In genomic region chr6:75243333-75244062, GRCh38 we compare ENCODE assay signal across 8 cellular contexts. TPM values are rescaled to one million over a fixed set of nuclear protein-coding genes. Genes with fewer than 3 reads are reported as not detected.
A peak's percentile ranks its signal among the peaks of the same experiment; 100 is the strongest.
DNase-seq lines count a peak whose midpoint lies in the region; ATAC-seq and TF ChIP-seq lines count a peak whose summit lies in the region.

Gene COX7A2 (minus strand): TSS chr6:75243801. CDS start chr6:75243734, 67 bp downstream.

- H3K79me2 ChIP-seq in ACC112 (ENCODE audit: control insufficient read depth, insufficient read depth, low read length, unreplicated experiment) = peaks cover 36% of the 10 kb centered on the region

- peaks cover 11% of the 10 kb centered on the region for H3K36me3 ChIP-seq in ACC112 (ENCODE audit: insufficient read depth, low read length)
- peaks cover 3% of the 10 kb centered on the region for H3K36me3 ChIP-seq in breast epithelium
- H3K36me3 ChIP-seq in iPS-18a (ENCODE audit: control insufficient read depth, low read depth, low read length) = peaks cover 15% of the 10 kb centered on the region
- peaks cover 17% of the 10 kb centered on the region for H3K36me3 ChIP-seq in skeletal muscle satellite cell (ENCODE audit: insufficient read depth, low read length)

- peak within 1 kb of the TSS; percentile 92 for H2AFZ ChIP-seq in ACC112 (ENCODE audit: low read length, unreplicated experiment)

- H3K4me2 ChIP-seq in skeletal muscle satellite cell (ENCODE audit: low read length) = peak within 1 kb of the TSS; percentile 83

- peak; percentile 94 for ATAC-seq in GM18870 (IDR thresholded peaks at IDR 0.05; ENCODE audit: unreplicated experiment)
- peak; percentile 95 for ATAC-seq in HG03135 (IDR thresholded peaks at IDR 0.05; ENCODE audit: unreplicated experiment)

- no peak for TF ChIP-seq CTCF in VCaP (conservative IDR thresholded peaks at IDR 0.05)
- no peak for TF ChIP-seq CTCF in breast epithelium (IDR thresholded peaks at IDR 0.05)

- intact Hi-C loops in breast epithelium (cut with DNase I; ENCODE audit: low total_unique reads) = no loop called here

- DNase-seq in NCI-H2196 treated with DMSO at 0.1 percent for 48 hours (lab: John Stamatoyannopoulos, UW; ENCODE audit: unreplicated experiment) (peak; percentile 96), breast epithelium (ENCODE audit: low spot score in 2 of 2) (peak; percentile 89 to 90)

- peak within 1 kb of the TSS; percentile 75 for H3K9ac ChIP-seq in iPS-18a (ENCODE audit: low read length)
- peak within 1 kb of the TSS; percentile 96 for H3K9ac ChIP-seq in skeletal muscle satellite cell (ENCODE audit: low read depth, low read length)

- TF ChIP-seq POLR2A in breast epithelium (IDR thresholded peaks at IDR 0.05) = peak; percentile 90

- H3K27me3 ChIP-seq in ACC112 (ENCODE audit: insufficient read depth, low read length) (no peaks in the 10 kb centered on the region), breast epithelium (no peaks in the 10 kb centered on the region), iPS-18a (ENCODE audit: control insufficient read depth, insufficient read depth, low read length) (no peaks in the 10 kb centered on the region), skeletal muscle satellite cell (ENCODE audit: control insufficient read depth, insufficient read depth, low read length) (no peaks in the 10 kb centered on the region)

- H3K4me3 ChIP-seq in ACC112 (ENCODE audit: low read depth, low read length) (peak within 1 kb of the TSS; percentile 83), breast epithelium (peak within 1 kb of the TSS; percentile 72 to 89 (median 83)), iPS-18a (ENCODE audit: low read length) (peak within 1 kb of the TSS; percentile 71), skeletal muscle satellite cell (ENCODE audit: low read length) (peak within 1 kb of the TSS; percentile 86)

- H3K4me1 ChIP-seq in ACC112 (ENCODE audit: control insufficient read depth, insufficient read depth, low read length, unreplicated experiment) (peaks cover 12% of the 10 kb centered on the region), breast epithelium (no peaks in the 10 kb centered on the region), iPS-18a (ENCODE audit: control insufficient read depth, low read depth, low read length) (peaks cover 3% of the 10 kb centered on the region), skeletal muscle satellite cell (ENCODE audit: control insufficient read depth, insufficient read depth, low read length) (peaks cover 4% of the 10 kb centered on the region)

- H3K9me3 ChIP-seq in breast epithelium (no peaks in the 10 kb centered on the region), iPS-18a (ENCODE audit: control insufficient read depth, low read depth, low read length) (no peaks in the 10 kb centered on the region), skeletal muscle satellite cell (replicated peaks; ENCODE audit: low read length) (no peaks in the 10 kb centered on the region)

- peak within 1 kb of the TSS; percentile 86 for H3K27ac ChIP-seq in ACC112 (ENCODE audit: low read depth, low read length)
- H3K27ac ChIP-seq in VCaP = peak within 1 kb of the TSS; percentile 89
- H3K27ac ChIP-seq in breast epithelium = peak within 1 kb of the TSS; percentile 95 to 96
- H3K27ac ChIP-seq in iPS-18a (ENCODE audit: low read length) = peak within 1 kb of the TSS; percentile 66

RNA-seq across cellular contexts. Expression of gene COX7A2, which starts in this region (rescaled TPM):
- total RNA-seq in breast epithelium = 100 to 1,000 TPM; 171 to 206 (median 204) TPM
- total RNA-seq in skeletal muscle satellite cell (2012; rRNA removed) = 241 and 274 TPM in 2 replicates

Comparison
In these comparisons a context has a peak if more than half of its experiments do, and no peak if none do; other contexts are left out.
1. Peak in every context shown above with its lines: DNase-seq, ATAC-seq, H3K4me3 ChIP-seq and H3K27ac ChIP-seq.